13 cellular contexts compared by ENCODE assay signal in the genomic region with DNA sequence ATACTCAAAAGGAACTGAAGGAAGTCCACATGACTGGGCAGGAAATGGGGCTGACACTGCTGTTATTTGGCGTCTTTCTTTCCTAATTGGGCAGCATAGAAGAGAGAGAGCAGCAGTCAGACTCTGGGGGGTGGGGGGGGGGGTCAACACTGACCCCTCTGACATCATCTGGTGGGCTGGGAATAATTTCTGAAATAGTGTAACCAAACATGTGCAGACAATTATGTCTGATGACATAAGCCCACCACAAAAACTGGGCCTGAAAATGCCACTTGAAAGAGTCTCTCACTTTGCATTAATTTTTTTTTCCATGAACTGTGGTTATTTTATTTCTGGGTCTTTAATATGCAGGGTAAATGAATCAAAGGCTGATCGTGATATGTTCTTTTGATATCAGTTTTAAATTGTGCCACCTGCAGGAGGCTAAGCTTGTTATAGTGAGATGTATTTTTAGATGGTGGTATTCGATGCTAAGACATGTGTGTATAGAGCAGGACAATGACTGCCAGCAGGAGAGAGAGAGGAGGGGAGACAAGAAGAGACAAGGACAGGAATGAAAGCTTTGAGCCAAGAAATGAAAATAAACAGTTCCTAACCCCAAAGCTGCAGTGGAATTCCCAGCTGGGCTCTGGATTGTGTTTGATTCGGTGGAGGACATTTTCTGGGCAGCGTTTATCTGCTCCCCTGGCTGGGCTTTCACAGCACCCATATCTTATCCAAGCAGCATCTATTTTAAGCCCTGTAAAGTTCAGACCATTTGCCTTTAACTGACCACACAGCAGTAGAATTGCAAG.
A peak's percentile ranks its signal among the peaks of the same experiment; 100 is the strongest.
DNase-seq lines count a peak whose midpoint lies in the region; ATAC-seq and TF ChIP-seq lines count a peak whose summit lies in the region.
"Had no signal": no experiment of that assay in that cellular context is flagged by ENCODE, and none has a peak within 500 bp of the region (broad histone marks: within the 10 kb centered on the region; RNA-seq: fewer than 3 reads in every experiment).

No MANE protein-coding gene starts in this region.

- WGBS in body of pancreas, 2 donors: 40 to 65% methylated on average over 5 of the region's 5 CpGs
- WGBS in sigmoid colon, 2 donors: 68 to 86% methylated on average over 5 of the region's 5 CpGs

- no peak for TF ChIP-seq CTCF in body of pancreas (IDR thresholded peaks at IDR 0.05)
- TF ChIP-seq CTCF in sigmoid colon (IDR thresholded peaks at IDR 0.05): peak in 3 of 4 experiments; percentile 10 to 34 (median 14)

- no peak for TF ChIP-seq POLR2A in body of pancreas (IDR thresholded peaks at IDR 0.05)
- no peak for TF ChIP-seq POLR2A in sigmoid colon (IDR thresholded peaks at IDR 0.05)

- H3K27ac ChIP-seq in body of pancreas (no peak overlapping the region), sigmoid colon (peak overlapping the region; percentile 69 to 85 (median 80))

- H3K4me1 ChIP-seq in body of pancreas (no peaks in the 10 kb centered on the region), sigmoid colon (peaks cover 0 to 58% (median 56%) of the 10 kb centered on the region in 4 donors)

- peak; percentile 27 for ATAC-seq in body of pancreas
- ATAC-seq in left ventricle myocardium superior: peak; percentile 89
- no peak for ATAC-seq in GM18867 (IDR thresholded peaks at IDR 0.05; ENCODE audit: unreplicated experiment)
- no peak for ATAC-seq in HG03139 (IDR thresholded peaks at IDR 0.05; ENCODE audit: unreplicated experiment)
- ATAC-seq: activated CD8-positive, alpha-beta T cell treated with anti-CD3 and anti-CD28 coated beads, Interleukin-2, amount 10 ng/mL, durations not matched to agents 7 days and 5 days; natural killer cell had no signal

- H3K9me3 ChIP-seq in body of pancreas: no peaks in the 10 kb centered on the region
- no peaks in the 10 kb centered on the region for H3K9me3 ChIP-seq in sigmoid colon

- H3K36me3 ChIP-seq in body of pancreas (replicated peaks in 1 of 2; ENCODE audit: insufficient read depth in 1 of 2, low read depth in 2 of 2): peaks cover 0 to 12% of the 10 kb centered on the region in 2 donors
- peaks cover 8 to 37% (median 15%) of the 10 kb centered on the region in 4 donors for H3K36me3 ChIP-seq in sigmoid colon

- intact Hi-C loops in body of pancreas (cut with DNase I) (no loop called here), left ventricle myocardium superior (cut with micrococcal nuclease) (no loop called here), sigmoid colon (cut with DNase I) (loop anchor here (1.0 to 10.0 kb wide), 2 partner anchors 127 to 241 kb away; no protein-coding TSS in a partner anchor)

- peak; percentile 72 to 93 (median 89) for TF ChIP-seq EP300 in sigmoid colon (IDR thresholded peaks at IDR 0.05)

- H3K27me3 ChIP-seq in body of pancreas (no peaks in the 10 kb centered on the region), sigmoid colon (no peaks in the 10 kb centered on the region)

- DNase-seq in GM03348 (ENCODE audit: low spot score) (peak; percentile 27), body of pancreas (peak in 1 of 4 donors; percentile 18), left ventricle myocardium superior (peak; percentile 31), sigmoid colon (peak; percentile 89), AML-193 (lab: John Stamatoyannopoulos, UW) (no peak), mesenteric fat pad (ENCODE audit: low spot score) (no peak)
- DNase-seq: activated CD8-positive, alpha-beta T cell treated with anti-CD3 and anti-CD28 coated beads, Interleukin-2, amount 10 ng/mL, durations not matched to agents 7 days and 5 days; activated naive CD4-positive, alpha-beta T cell; GDM1; natural killer cell; stimulated activated CD4-positive, alpha-beta T cell treated with anti-CD3 and anti-CD28 coated beads, Interleukin-15, amount 100 ng/mL, for 24 hours had no signal

- H3K4me3 ChIP-seq in body of pancreas: no peak overlapping the region
- H3K4me3 ChIP-seq in sigmoid colon: no peak overlapping the region

Comparison
In these comparisons a context has a peak if more than half of its experiments do, and no peak if none do; other contexts are left out.
1. DNase-seq: peak in GM03348 (single experiment), left ventricle myocardium superior (single experiment) and sigmoid colon (single experiment); none in AML-193 (0 of 2) and mesenteric fat pad (single experiment).
2. ATAC-seq: peak in body of pancreas (single experiment) and left ventricle myocardium superior (single experiment); none in GM18867 (single experiment) and HG03139 (single experiment).
3. H3K27ac ChIP-seq: peak in sigmoid colon (4 of 4); none in body of pancreas (0 of 4).
4. CTCF ChIP-seq: peak in sigmoid colon (3 of 4); none in body of pancreas (0 of 7).